In genomic region chr15:45634442-45635190, GRCh38 we compare ENCODE assay signal across 1 cellular context.
A peak's percentile ranks its signal among the peaks of the same experiment; 100 is the strongest.
TF ChIP-seq lines count a peak whose summit lies in the region.

SQOR (plus strand) TSS chr15:45635029; CDS start chr15:45658924, 23,895 bp downstream.

TF ChIP-seq in HEK293, 187 proteins besides CTCF, POLR2A, EP300 and RAD21 (continued from another document):
- TF ChIP-seq, protein P1, sequence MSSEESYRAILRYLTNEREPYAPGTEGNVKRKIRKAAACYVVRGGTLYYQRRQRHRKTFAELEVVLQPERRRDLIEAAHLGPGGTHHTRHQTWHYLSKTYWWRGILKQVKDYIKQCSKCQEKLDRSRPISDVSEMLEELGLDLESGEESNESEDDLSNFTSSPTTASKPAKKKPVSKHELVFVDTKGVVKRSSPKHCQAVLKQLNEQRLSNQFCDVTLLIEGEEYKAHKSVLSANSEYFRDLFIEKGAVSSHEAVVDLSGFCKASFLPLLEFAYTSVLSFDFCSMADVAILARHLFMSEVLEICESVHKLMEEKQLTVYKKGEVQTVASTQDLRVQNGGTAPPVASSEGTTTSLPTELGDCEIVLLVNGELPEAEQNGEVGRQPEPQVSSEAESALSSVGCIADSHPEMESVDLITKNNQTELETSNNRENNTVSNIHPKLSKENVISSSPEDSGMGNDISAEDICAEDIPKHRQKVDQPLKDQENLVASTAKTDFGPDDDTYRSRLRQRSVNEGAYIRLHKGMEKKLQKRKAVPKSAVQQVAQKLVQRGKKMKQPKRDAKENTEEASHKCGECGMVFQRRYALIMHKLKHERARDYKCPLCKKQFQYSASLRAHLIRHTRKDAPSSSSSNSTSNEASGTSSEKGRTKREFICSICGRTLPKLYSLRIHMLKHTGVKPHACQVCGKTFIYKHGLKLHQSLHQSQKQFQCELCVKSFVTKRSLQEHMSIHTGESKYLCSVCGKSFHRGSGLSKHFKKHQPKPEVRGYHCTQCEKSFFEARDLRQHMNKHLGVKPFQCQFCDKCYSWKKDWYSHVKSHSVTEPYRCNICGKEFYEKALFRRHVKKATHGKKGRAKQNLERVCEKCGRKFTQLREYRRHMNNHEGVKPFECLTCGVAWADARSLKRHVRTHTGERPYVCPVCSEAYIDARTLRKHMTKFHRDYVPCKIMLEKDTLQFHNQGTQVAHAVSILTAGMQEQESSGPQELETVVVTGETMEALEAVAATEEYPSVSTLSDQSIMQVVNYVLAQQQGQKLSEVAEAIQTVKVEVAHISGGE (tag by site-specific recombination; conservative IDR thresholded peaks at IDR 0.05; ENCODE audit: low read depth), result peak; percentile 69; the same call in 1 of the 2 replicates
- no peak for TF ChIP-seq ZNF354C (tag by site-specific recombination; IDR thresholded peaks at IDR 0.05; ENCODE audit: borderline replicate concordance, low read depth)
